ENCODE assay signal across 1 cellular context in the genomic region with DNA sequence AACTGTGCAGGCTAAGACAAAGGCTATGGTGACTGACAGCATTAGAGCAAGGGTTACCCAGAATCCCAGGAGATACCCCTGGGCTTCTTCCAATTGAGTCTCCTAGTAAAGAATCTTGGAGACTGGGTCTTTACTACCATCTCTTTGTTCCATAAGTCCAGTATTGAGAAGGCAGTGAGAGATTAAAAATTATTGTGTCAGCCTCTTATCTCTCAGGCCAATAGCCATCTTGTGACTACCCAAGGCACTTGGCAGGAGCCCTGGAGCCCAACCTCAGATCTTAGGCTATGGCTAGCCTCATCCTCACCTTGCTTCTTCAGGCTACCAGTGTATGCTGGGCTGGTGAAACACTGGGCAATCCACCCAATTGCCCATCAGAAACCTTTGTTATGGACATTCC.
TF ChIP-seq lines count a peak whose summit lies in the region.

No MANE protein-coding gene starts in this region.

TF ChIP-seq in K562, 482 proteins besides CTCF, POLR2A, EP300 and RAD21 (continued from another document):
- TF ChIP-seq MGA (IDR thresholded peaks at IDR 0.05) = no peak
- TF ChIP-seq SRSF9 (IDR thresholded peaks at IDR 0.05; ENCODE audit: borderline replicate concordance, low read depth, low read length) = no peak
- TF ChIP-seq NELFE (IDR thresholded peaks at IDR 0.05; ENCODE audit: insufficient read depth, insufficient read length) = no peak
- TF ChIP-seq SMARCA4 (IDR thresholded peaks at IDR 0.05) = 0 out of 2 replicates have a peak, but pooled peaks have one; percentile 16
- no peak for TF ChIP-seq SRSF3 (IDR thresholded peaks at IDR 0.05; ENCODE audit: insufficient read depth, low read length)
- TF ChIP-seq MLLT1 (IDR thresholded peaks at IDR 0.05) = no peak
- peak in 1 of 2 experiments; percentile 53; a peak in 2 of 4 replicates for TF ChIP-seq ZNF639 (CRISPR knock-in tag; conservative IDR thresholded peaks at IDR 0.05 in 1 of 2, IDR thresholded peaks at IDR 0.05 in 1 of 2)
- TF ChIP-seq DMBX1 (CRISPR knock-in tag; IDR thresholded peaks at IDR 0.05; ENCODE audit: borderline replicate concordance) = 0 out of 2 replicates have a peak, but pooled peaks have one; percentile 55
- TF ChIP-seq DEAF1 (CRISPR knock-in tag; IDR thresholded peaks at IDR 0.05) = no peak
- no peak for TF ChIP-seq FOXK2 (conservative IDR thresholded peaks at IDR 0.05 in 1 of 2, IDR thresholded peaks at IDR 0.05 in 1 of 2; ENCODE audit: low read depth in 2 of 2)
- peak; percentile 31; the same call in 1 of the 2 replicates for TF ChIP-seq KLF6 (CRISPR knock-in tag; IDR thresholded peaks at IDR 0.05; ENCODE audit: borderline replicate concordance)
- TF ChIP-seq ZBTB9 (CRISPR knock-in tag; IDR thresholded peaks at IDR 0.05) = peak; percentile 44; the same call in 1 of the 2 replicates
- TF ChIP-seq ATF1 (CRISPR knock-in tag; IDR thresholded peaks at IDR 0.05) = no peak
- TF ChIP-seq ATF1 (tag; IDR thresholded peaks at IDR 0.05) = no peak
- TF ChIP-seq, protein P1, sequence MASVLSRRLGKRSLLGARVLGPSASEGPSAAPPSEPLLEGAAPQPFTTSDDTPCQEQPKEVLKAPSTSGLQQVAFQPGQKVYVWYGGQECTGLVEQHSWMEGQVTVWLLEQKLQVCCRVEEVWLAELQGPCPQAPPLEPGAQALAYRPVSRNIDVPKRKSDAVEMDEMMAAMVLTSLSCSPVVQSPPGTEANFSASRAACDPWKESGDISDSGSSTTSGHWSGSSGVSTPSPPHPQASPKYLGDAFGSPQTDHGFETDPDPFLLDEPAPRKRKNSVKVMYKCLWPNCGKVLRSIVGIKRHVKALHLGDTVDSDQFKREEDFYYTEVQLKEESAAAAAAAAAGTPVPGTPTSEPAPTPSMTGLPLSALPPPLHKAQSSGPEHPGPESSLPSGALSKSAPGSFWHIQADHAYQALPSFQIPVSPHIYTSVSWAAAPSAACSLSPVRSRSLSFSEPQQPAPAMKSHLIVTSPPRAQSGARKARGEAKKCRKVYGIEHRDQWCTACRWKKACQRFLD (CRISPR knock-in tag; IDR thresholded peaks at IDR 0.05) = 0 out of 2 replicates have a peak, but pooled peaks have one; percentile 48
- TF ChIP-seq FOXK1 (CRISPR knock-in tag; IDR thresholded peaks at IDR 0.05; ENCODE audit: borderline replicate concordance) = no peak
- no peak for TF ChIP-seq POLR2H (tag; IDR thresholded peaks at IDR 0.05; ENCODE audit: low read depth)
- no peak for TF ChIP-seq ZKSCAN1 (IDR thresholded peaks at IDR 0.05; ENCODE audit: low read depth, low read length)
- TF ChIP-seq BRD4 (IDR thresholded peaks at IDR 0.05) = no peak
- TF ChIP-seq CXXC5 (CRISPR knock-in tag; IDR thresholded peaks at IDR 0.05) = peak; percentile 16
- TF ChIP-seq CBFA2T3 (IDR thresholded peaks at IDR 0.05) = peak; percentile 59
- TF ChIP-seq, protein P2, sequence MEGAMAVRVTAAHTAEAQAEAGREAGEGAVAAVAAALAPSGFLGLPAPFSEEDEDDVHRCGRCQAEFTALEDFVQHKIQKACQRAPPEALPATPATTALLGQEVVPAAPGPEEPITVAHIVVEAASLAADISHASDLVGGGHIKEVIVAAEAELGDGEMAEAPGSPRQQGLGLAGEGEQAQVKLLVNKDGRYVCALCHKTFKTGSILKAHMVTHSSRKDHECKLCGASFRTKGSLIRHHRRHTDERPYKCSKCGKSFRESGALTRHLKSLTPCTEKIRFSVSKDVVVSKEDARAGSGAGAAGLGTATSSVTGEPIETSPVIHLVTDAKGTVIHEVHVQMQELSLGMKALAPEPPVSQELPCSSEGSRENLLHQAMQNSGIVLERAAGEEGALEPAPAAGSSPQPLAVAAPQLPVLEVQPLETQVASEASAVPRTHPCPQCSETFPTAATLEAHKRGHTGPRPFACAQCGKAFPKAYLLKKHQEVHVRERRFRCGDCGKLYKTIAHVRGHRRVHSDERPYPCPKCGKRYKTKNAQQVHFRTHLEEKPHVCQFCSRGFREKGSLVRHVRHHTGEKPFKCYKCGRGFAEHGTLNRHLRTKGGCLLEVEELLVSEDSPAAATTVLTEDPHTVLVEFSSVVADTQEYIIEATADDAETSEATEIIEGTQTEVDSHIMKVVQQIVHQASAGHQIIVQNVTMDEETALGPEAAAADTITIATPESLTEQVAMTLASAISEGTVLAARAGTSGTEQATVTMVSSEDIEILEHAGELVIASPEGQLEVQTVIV (CRISPR knock-in tag; IDR thresholded peaks at IDR 0.05; ENCODE audit: borderline replicate concordance) = no peak
- 0 out of 2 replicates have a peak, but pooled peaks have one; percentile 18 for TF ChIP-seq ZNF175 (CRISPR knock-in tag; IDR thresholded peaks at IDR 0.05; ENCODE audit: low read depth)
- TF ChIP-seq TAL1 (IDR thresholded peaks at IDR 0.05) = 0 out of 2 replicates have a peak, but pooled peaks have one; percentile 11
- TF ChIP-seq ZNF589 (CRISPR knock-in tag; IDR thresholded peaks at IDR 0.05; ENCODE audit: low read depth) = 0 out of 2 replicates have a peak, but pooled peaks have one; percentile 20
- peak; percentile 33 for TF ChIP-seq CBFA2T2 (conservative IDR thresholded peaks at IDR 0.05)
- TF ChIP-seq NR4A1 (CRISPR knock-in tag; IDR thresholded peaks at IDR 0.05) = no peak
- TF ChIP-seq NR4A1 (tag; IDR thresholded peaks at IDR 0.05) = peak; percentile 60; the same call in 1 of the 2 replicates
- TF ChIP-seq CHCHD3 (CRISPR knock-in tag; IDR thresholded peaks at IDR 0.05) = no peak
- no peak for TF ChIP-seq ZNF174 (CRISPR knock-in tag; IDR thresholded peaks at IDR 0.05)
- peak; percentile 58 for TF ChIP-seq TCF3 (CRISPR knock-in tag; IDR thresholded peaks at IDR 0.05)
